Comparison of ENCODE assay signal across 1 cellular context in the genomic region with DNA sequence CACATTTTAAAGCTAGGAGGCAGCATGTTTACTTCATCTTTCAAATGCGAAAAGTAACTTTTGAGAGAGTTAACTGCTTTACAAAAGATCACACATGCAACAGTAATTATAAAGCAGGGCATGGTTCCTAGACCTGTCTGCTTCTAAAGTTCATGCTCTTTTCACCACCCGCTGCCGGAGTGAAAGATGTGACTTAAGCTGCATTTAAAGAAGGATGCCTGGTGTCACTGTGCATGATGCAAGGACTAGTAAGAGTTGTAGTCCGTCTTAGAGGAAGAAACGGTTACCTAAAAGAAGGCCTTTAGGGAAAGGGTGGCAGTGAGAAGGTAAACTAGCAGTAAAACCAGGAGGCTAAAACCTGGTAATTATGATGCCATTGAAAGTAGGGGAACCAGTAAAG.
TF ChIP-seq lines count a peak whose summit lies in the region.

No MANE protein-coding gene starts in this region.

TF ChIP-seq in K562, 482 proteins besides CTCF, POLR2A, EP300 and RAD21 (continued from another document):
- TF ChIP-seq ZNF436 (CRISPR knock-in tag; IDR thresholded peaks at IDR 0.05) (no peak), ZNF766 (CRISPR knock-in tag; conservative IDR thresholded peaks at IDR 0.05) (0 out of 2 replicates have a peak, but pooled peaks have one; percentile 44), ATF3 (IDR thresholded peaks at IDR 0.05) (peak; percentile 63; the same call in 1 of the 2 replicates), ATF3 (CRISPR knock-in tag; conservative IDR thresholded peaks at IDR 0.05) (no peak), ZNF518B (CRISPR knock-in tag; IDR thresholded peaks at IDR 0.05) (0 out of 2 replicates have a peak, but pooled peaks have one; percentile 41), ZSCAN32 (CRISPR knock-in tag; IDR thresholded peaks at IDR 0.05) (peak; percentile 89), FOXM1 (IDR thresholded peaks at IDR 0.05; ENCODE audit: low read depth) (no peak), FOXM1 (CRISPR knock-in tag; IDR thresholded peaks at IDR 0.05; ENCODE audit: low read depth) (no peak), CTBP1 (IDR thresholded peaks at IDR 0.05; ENCODE audit: borderline replicate concordance) (0 out of 2 replicates have a peak, but pooled peaks have one; percentile 16), ILK (tag; IDR thresholded peaks at IDR 0.05; ENCODE audit: borderline replicate concordance, low read depth) (no peak), NFRKB (IDR thresholded peaks at IDR 0.05; ENCODE audit: low read depth) (no peak), HNRNPK (IDR thresholded peaks at IDR 0.05; ENCODE audit: low read depth, low read length, poor library complexity, severe bottlenecking) (no peak), CXXC5 (CRISPR knock-in tag; IDR thresholded peaks at IDR 0.05) (peak; percentile 32; the same call in 1 of the 2 replicates), ELF1 (tag; IDR thresholded peaks at IDR 0.05) (no peak), SAP30 (IDR thresholded peaks at IDR 0.05; ENCODE audit: borderline replicate concordance, insufficient read depth, low read depth, low read length, poor library complexity, severe bottlenecking) (no peak), POLR2H (tag; IDR thresholded peaks at IDR 0.05; ENCODE audit: low read depth) (peak; percentile 53), ZC3H11A (IDR thresholded peaks at IDR 0.05; ENCODE audit: low read depth, low read length) (no peak), NR2C1 (IDR thresholded peaks at IDR 0.05) (no peak), NR2C1 (tag; IDR thresholded peaks at IDR 0.05) (peak; percentile 35; the same call in 1 of the 2 replicates), NFIC (IDR thresholded peaks at IDR 0.05) (no peak), TARDBP (IDR thresholded peaks at IDR 0.05) (no peak), ERF (CRISPR knock-in tag; IDR thresholded peaks at IDR 0.05) (no peak), DPF2 (IDR thresholded peaks at IDR 0.05) (no peak), KLF13 (tag; IDR thresholded peaks at IDR 0.05; ENCODE audit: borderline replicate concordance, low read depth) (no peak), SREBF1 (IDR thresholded peaks at IDR 0.05; ENCODE audit: borderline replicate concordance, low read depth, low read length) (no peak), ZMIZ1 (IDR thresholded peaks at IDR 0.05; ENCODE audit: low read depth in 2 of 2, low read length in 2 of 2) (no peak), SAFB2 (IDR thresholded peaks at IDR 0.05; ENCODE audit: borderline replicate concordance, low read depth, low read length, severe bottlenecking) (no peak), ZNF174 (CRISPR knock-in tag; IDR thresholded peaks at IDR 0.05) (no peak), MAZ (CRISPR knock-in tag; conservative IDR thresholded peaks at IDR 0.05 in 1 of 2, IDR thresholded peaks at IDR 0.05 in 1 of 2) (0 out of 4 replicates have a peak, but pooled peaks of 1 of the 2 experiments have one; percentile 9), NR1H2 (CRISPR knock-in tag; IDR thresholded peaks at IDR 0.05) (no peak), ZFPM2 (CRISPR knock-in tag; IDR thresholded peaks at IDR 0.05) (no peak), ZNF253 (CRISPR knock-in tag; conservative IDR thresholded peaks at IDR 0.05) (no peak)
- TF ChIP-seq, protein P1, sequence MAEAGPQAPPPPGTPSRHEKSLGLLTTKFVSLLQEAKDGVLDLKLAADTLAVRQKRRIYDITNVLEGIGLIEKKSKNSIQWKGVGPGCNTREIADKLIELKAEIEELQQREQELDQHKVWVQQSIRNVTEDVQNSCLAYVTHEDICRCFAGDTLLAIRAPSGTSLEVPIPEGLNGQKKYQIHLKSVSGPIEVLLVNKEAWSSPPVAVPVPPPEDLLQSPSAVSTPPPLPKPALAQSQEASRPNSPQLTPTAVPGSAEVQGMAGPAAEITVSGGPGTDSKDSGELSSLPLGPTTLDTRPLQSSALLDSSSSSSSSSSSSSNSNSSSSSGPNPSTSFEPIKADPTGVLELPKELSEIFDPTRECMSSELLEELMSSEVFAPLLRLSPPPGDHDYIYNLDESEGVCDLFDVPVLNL (CRISPR knock-in tag; IDR thresholded peaks at IDR 0.05; ENCODE audit: low read depth) = no peak
- TF ChIP-seq, protein P2, sequence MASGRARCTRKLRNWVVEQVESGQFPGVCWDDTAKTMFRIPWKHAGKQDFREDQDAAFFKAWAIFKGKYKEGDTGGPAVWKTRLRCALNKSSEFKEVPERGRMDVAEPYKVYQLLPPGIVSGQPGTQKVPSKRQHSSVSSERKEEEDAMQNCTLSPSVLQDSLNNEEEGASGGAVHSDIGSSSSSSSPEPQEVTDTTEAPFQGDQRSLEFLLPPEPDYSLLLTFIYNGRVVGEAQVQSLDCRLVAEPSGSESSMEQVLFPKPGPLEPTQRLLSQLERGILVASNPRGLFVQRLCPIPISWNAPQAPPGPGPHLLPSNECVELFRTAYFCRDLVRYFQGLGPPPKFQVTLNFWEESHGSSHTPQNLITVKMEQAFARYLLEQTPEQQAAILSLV (tag; IDR thresholded peaks at IDR 0.05) = peak; percentile 81
